In genomic region chr11:15940462-15941205, GRCh38 we compare ENCODE assay signal across 1 cellular context.
TF ChIP-seq lines count a peak whose summit lies in the region.

No MANE protein-coding gene starts in this region.

TF ChIP-seq in K562, 482 proteins besides CTCF, POLR2A, EP300 and RAD21 (continued from another document):
- no peak for TF ChIP-seq CHAMP1 (IDR thresholded peaks at IDR 0.05)
